ENCODE assay signal across 9 cellular contexts in the genomic region with DNA sequence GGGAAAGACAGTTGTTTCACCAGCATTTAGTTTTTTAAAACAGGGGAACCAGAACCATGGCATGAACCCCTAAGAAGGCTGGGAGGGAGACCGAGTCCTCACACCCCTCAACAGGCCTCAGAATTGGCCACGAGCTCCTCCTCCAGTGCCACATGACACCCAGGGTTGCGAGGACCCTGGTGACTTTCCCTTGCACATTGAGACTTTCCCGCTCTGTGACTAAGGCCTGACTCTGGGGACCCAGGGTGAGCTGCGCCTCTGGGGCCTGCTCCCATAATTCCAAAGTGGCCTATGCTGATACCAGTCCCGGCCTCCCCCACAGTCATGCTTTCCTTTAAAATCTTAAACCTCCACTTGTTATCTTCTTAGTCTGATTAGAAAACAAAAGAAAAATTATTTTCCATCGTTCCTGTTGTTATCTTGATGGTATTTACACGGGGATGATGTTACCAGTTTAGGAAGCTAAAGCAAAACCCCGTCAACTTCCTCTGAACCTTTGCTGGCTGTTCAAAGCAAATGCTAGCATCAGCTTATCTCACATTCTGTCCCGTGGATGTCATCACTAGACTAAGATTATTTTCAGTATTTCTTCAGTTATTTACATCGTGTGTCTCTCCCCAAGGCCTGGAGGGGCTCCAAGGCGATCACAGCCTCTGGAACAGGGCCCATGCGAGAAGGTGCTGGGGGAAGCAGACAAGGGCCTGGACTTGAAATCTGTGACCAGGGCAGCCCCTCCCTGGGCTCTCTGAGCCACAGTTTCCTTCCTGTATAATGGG. TPM values are rescaled to one million over a fixed set of nuclear protein-coding genes. Genes with fewer than 3 reads are reported as not detected.
DNase-seq lines count a peak whose midpoint lies in the region; ATAC-seq, FAIRE-seq and TF ChIP-seq lines count a peak whose summit lies in the region.
"Had no signal": no experiment of that assay in that cellular context is flagged by ENCODE, and none has a peak within 500 bp of the region (broad histone marks: within the 10 kb centered on the region; RNA-seq: fewer than 3 reads in every experiment).

No MANE protein-coding gene starts in this region.

- H3K27me3 Mint-ChIP-seq in MCF 10A (ENCODE audit: insufficient read depth, unreplicated experiment): no peaks in the 10 kb centered on the region
- H3K27me3 Mint-ChIP-seq in effector memory CD8-positive, alpha-beta T cell: no peaks in the 10 kb centered on the region

- CTCF ChIA-PET in MCF 10A (lab: Yijun Ruan, JAX): interaction anchor here (0.6 to 2.0 kb wide), 4 partner anchors 11 to 313 kb away, joined by 3 to 6 read pairs (median 4); no protein-coding TSS in a partner anchor

- POLR2A ChIA-PET in MCF 10A (lab: Yijun Ruan, JAX): interaction anchor here (0.9 to 1.8 kb wide), 2 partner anchors 15 to 16 kb away, joined by 3 to 4 read pairs; no protein-coding TSS in a partner anchor

- no peaks in the 10 kb centered on the region for H3K4me1 Mint-ChIP-seq in MCF 10A (ENCODE audit: insufficient read depth, unreplicated experiment)
- H3K4me1 Mint-ChIP-seq in effector memory CD8-positive, alpha-beta T cell (ENCODE audit: low read depth in 2 of 2): peaks cover 93 to 96% of the 10 kb centered on the region in 2 donors

- H3K27me3 ChIP-seq in breast epithelium: no peaks in the 10 kb centered on the region
- no peaks in the 10 kb centered on the region for H3K27me3 ChIP-seq in pancreas
- H3K27me3 ChIP-seq in aorta (ENCODE audit: control insufficient read depth in 1 of 2, insufficient read depth in 2 of 2, low read length in 1 of 2): no peaks in the 10 kb centered on the region

- peak; percentile 51 for ATAC-seq in effector memory CD8-positive, alpha-beta T cell (replicated peaks)
- ATAC-seq in pancreas (peak in 2 of 4 donors; percentile 14 to 36), aorta (ENCODE audit: low FRiP score) (no peak), HG03045 (IDR thresholded peaks at IDR 0.05; ENCODE audit: unreplicated experiment) (no peak), HG02840 (IDR thresholded peaks at IDR 0.05; ENCODE audit: low FRiP score, unreplicated experiment) (no peak), HG03095 (IDR thresholded peaks at IDR 0.05; ENCODE audit: unreplicated experiment) (no peak)

- no TSS peak for BruUV-seq in MCF 10A (replicated peaks; lab: Mats Ljungman, UMichigan)

- H3K27ac ChIP-seq in breast epithelium: peak overlapping the region; percentile 70 to 85
- peak overlapping the region in 3 of 4 donors; percentile 45 to 66 (median 51) for H3K27ac ChIP-seq in pancreas
- H3K27ac ChIP-seq in aorta (ENCODE audit: low read depth in 1 of 2, low read length in 2 of 2): peak overlapping the region in 1 of 2 donors; percentile 4

- H3K4me3 ChIP-seq in breast epithelium (no peak overlapping the region), pancreas (no peak overlapping the region), aorta (ENCODE audit: low read length in 2 of 2) (no peak overlapping the region)

- H3K36me3 ChIP-seq in breast epithelium: no peaks in the 10 kb centered on the region
- H3K36me3 ChIP-seq in pancreas: peaks cover 0 to 6% (median 0%) of the 10 kb centered on the region in 3 donors
- H3K36me3 ChIP-seq in aorta (ENCODE audit: control insufficient read depth in 1 of 2, insufficient read depth in 2 of 2, low read length in 1 of 2): no peaks in the 10 kb centered on the region

- TF ChIP-seq CTCF in breast epithelium (IDR thresholded peaks at IDR 0.05) (no peak), MCF 10A (IDR thresholded peaks at IDR 0.05; ENCODE audit: unreplicated experiment) (no peak), pancreas (IDR thresholded peaks at IDR 0.05) (no peak)

- no peak for FAIRE-seq in pancreas (lab: Jason Lieb, UNC)

- 59 to 68% methylated on average over 13 of the region's 13 CpGs for WGBS in pancreas, 2 donors
- 60% methylated on average over 13 of the region's 13 CpGs for WGBS in aorta, 2 donors

- H3K4me3 Mint-ChIP-seq in MCF 10A (ENCODE audit: unreplicated experiment): no peak overlapping the region
- H3K4me3 Mint-ChIP-seq in effector memory CD8-positive, alpha-beta T cell: peak overlapping the region; percentile 70 to 77

- no peak for TF ChIP-seq POLR2A in breast epithelium (IDR thresholded peaks at IDR 0.05)

- H3K27ac Mint-ChIP-seq in MCF 10A (ENCODE audit: low read depth, unreplicated experiment): no peak overlapping the region
- peak overlapping the region; percentile 95 to 96 for H3K27ac Mint-ChIP-seq in effector memory CD8-positive, alpha-beta T cell

- peaks cover 25 to 38% of the 10 kb centered on the region in 2 donors for H3K4me1 ChIP-seq in breast epithelium
- H3K4me1 ChIP-seq in pancreas: peaks cover 31 to 38% (median 34%) of the 10 kb centered on the region in 3 donors
- H3K4me1 ChIP-seq in aorta (ENCODE audit: control insufficient read depth in 1 of 2, insufficient read depth in 2 of 2, low read length in 2 of 2): peaks cover 0 to 4% of the 10 kb centered on the region in 2 donors

- H3K9me3 Mint-ChIP-seq in MCF 10A (ENCODE audit: unreplicated experiment): no peaks in the 10 kb centered on the region
- H3K9me3 Mint-ChIP-seq in effector memory CD8-positive, alpha-beta T cell: no peaks in the 10 kb centered on the region

- peaks cover 34% of the 10 kb centered on the region for H3K36me3 Mint-ChIP-seq in MCF 10A (ENCODE audit: insufficient read depth, unreplicated experiment)
- H3K36me3 Mint-ChIP-seq in effector memory CD8-positive, alpha-beta T cell (ENCODE audit: insufficient read depth): peaks cover 74% of the 10 kb centered on the region

- intact Hi-C loops in breast epithelium (cut with DNase I; ENCODE audit: low total_unique reads): no loop called here
- intact Hi-C loops in MCF 10A (cut with micrococcal nuclease): no loop called here
- intact Hi-C loops in pancreas (cut with DNase I): no loop called here
- intact Hi-C loops in aorta (cut with DNase I): no loop called here

- no peak for DNase-seq in breast epithelium (ENCODE audit: low spot score in 2 of 2)
- DNase-seq in MCF 10A (ENCODE audit: unreplicated experiment): no peak
- no peak for DNase-seq in effector memory CD8-positive, alpha-beta T cell
- DNase-seq in pancreas: peak in 2 of 6 donors; percentile 48 to 52
- peak; percentile 52 to 81 for DNase-seq in aorta
- DNase-seq: cerebellar nuclear complex had no signal

- H3K9me3 ChIP-seq in breast epithelium (no peaks in the 10 kb centered on the region), pancreas (no peaks in the 10 kb centered on the region), aorta (ENCODE audit: control insufficient read depth, low read length) (no peaks in the 10 kb centered on the region)

RNA-seq across cellular contexts. Expression of gene FAM53B, which starts 42.1 kb away (rescaled TPM):
- total RNA-seq in breast epithelium (10 to 100 TPM; 17.0 to 39.7 (median 22.8) TPM), MCF 10A (2022) (12.9 and 14.9 TPM in 2 replicates), pancreas (10 to 100 TPM in 1 of 6 donors, 1 to 10 TPM in 5; 6.5 to 16.4 (median 8.5) TPM), aorta (10 to 100 TPM; 13.4 to 20.6 TPM)
- polyA plus RNA-seq in pancreas (1 to 10 TPM; 5.3 to 9.7 TPM), aorta (1 to 10 TPM; 5.1 to 5.9 TPM)

Comparison
In these comparisons a context has a peak if more than half of its experiments do, and no peak if none do; other contexts are left out.
1. DNase-seq: peak in aorta (2 of 2); none in breast epithelium (0 of 2), MCF 10A (single experiment) and effector memory CD8-positive, alpha-beta T cell (0 of 3).